In the genomic region with DNA sequence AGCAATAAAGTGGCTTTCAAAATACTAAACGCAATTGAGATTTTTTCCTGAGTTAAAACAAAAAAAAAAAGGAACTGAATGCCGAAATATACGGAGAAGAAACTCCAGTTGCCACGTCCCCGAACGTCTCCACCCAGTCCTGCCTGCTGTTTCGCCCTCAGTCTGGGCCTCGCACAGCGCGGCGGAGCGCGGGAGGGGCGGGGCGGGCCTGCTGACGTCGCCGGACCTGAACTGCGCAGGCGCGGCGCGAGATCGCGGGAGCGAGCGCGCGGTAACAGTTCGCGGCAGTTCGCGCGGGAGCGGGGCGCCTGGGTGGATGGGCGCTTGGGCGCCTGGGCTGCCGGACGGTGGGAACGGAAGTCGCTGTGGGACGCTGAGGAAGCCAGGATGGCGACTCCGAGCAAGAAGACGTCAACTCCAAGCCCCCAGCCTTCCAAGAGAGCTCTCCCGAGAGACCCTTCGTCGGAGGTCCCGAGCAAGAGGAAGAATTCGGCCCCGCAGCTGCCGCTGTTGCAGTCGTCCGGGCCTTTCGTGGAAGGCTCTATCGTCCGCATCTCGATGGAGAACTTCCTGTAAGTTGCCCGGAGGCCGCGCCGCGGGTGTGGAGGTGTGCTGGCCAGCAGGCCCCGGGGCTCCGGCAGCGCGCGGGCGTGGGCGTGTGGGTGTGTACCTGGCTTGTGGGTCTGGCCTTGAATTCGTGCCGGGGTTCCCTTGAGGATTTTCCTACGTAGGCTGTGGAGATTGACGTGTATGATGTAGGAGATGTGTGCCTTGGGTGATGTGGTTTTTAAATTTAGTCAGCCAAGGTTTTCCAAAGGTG, we compare ENCODE assay signal across 8 cellular contexts. TPM values are rescaled to one million over a fixed set of nuclear protein-coding genes. Genes with fewer than 3 reads are reported as not detected.
A peak's percentile ranks its signal among the peaks of the same experiment; 100 is the strongest.
DNase-seq lines count a peak whose midpoint lies in the region; ATAC-seq and TF ChIP-seq lines count a peak whose summit lies in the region.

A gene (plus strand): TSS at position 287 of the 820 bp plus-strand sequence. CDS start 101 bp downstream, at position 388.

- peak within 1 kb of the TSS; percentile 89 for H3K4me3 Mint-ChIP-seq in Caco-2 (ENCODE audit: unreplicated experiment)
- H3K4me3 Mint-ChIP-seq in effector memory CD8-positive, alpha-beta T cell, result peak within 1 kb of the TSS; percentile 86 to 95
- peak within 1 kb of the TSS; percentile 86 for H3K4me3 Mint-ChIP-seq in memory B cell

- H3K9me3 Mint-ChIP-seq in Caco-2 (ENCODE audit: unreplicated experiment) (no peaks in the 10 kb centered on the region), memory B cell (no peaks in the 10 kb centered on the region)
- no peaks in the 10 kb centered on the region for H3K9me3 Mint-ChIP-seq in effector memory CD8-positive, alpha-beta T cell

- H3K4me1 Mint-ChIP-seq in Caco-2 (ENCODE audit: low read depth, unreplicated experiment), result peaks cover 8% of the 10 kb centered on the region
- peaks cover 38 to 50% of the 10 kb centered on the region in 2 donors for H3K4me1 Mint-ChIP-seq in effector memory CD8-positive, alpha-beta T cell (ENCODE audit: low read depth in 2 of 2)
- H3K4me1 Mint-ChIP-seq in memory B cell, result peaks cover 34% of the 10 kb centered on the region

- intact Hi-C loops in Caco-2 (cut with micrococcal nuclease; ENCODE audit: unreplicated experiment), result no loop called here

- H3K4me1 ChIP-seq in Caco-2, result no peaks in the 10 kb centered on the region

- no peaks in the 10 kb centered on the region for H3K27me3 ChIP-seq in Caco-2 (replicated peaks; ENCODE audit: control insufficient read depth, insufficient read depth, low read length)

- TF ChIP-seq CTCF in Caco-2 (IDR thresholded peaks at IDR 0.05; ENCODE audit: insufficient read depth in 1 of 2, low read depth in 1 of 2, low read length in 1 of 2, severe bottlenecking in 1 of 2, unreplicated experiment in 1 of 2), result no peak

- DNase-seq in Caco-2 (peak; percentile 71 to 73), HUDEP-2 (lab: John Stamatoyannopoulos, UW; ENCODE audit: unreplicated experiment in 76 of 76) (peak in 74 of 76 experiments; percentile 30 to 90 (median 80)), NOMO-1 treated with dmso at 0.1 percent for 144 hours (lab: John Stamatoyannopoulos, UW; ENCODE audit: unreplicated experiment) (peak; percentile 59), memory B cell (ENCODE audit: low spot score in 2 of 2) (peak; percentile 88 to 91)
- DNase-seq in activated CD8-positive, alpha-beta memory T cell treated with anti-CD3 and anti-CD28 coated beads for 48 hours (ENCODE audit: low read depth in 2 of 3, low spot score in 2 of 3), result peak; percentile 66 to 84 (median 76)
- DNase-seq in effector memory CD8-positive, alpha-beta T cell, result peak; percentile 88 to 92 (median 92)
- peak; percentile 79 for DNase-seq in stimulated activated CD8-positive, alpha-beta memory T cell treated with anti-CD3 and anti-CD28 coated beads, Interleukin-12 subunit alpha, Interleukin-12 subunit beta, amount 100 ng/mL, for 1 hour (ENCODE audit: low read depth)

- CTCF ChIA-PET in Caco-2 (lab: Charles Lee), result no interaction called here

- H3K27me3 Mint-ChIP-seq in Caco-2 (ENCODE audit: insufficient read depth, unreplicated experiment), result no peaks in the 10 kb centered on the region
- no peaks in the 10 kb centered on the region for H3K27me3 Mint-ChIP-seq in effector memory CD8-positive, alpha-beta T cell
- no peaks in the 10 kb centered on the region for H3K27me3 Mint-ChIP-seq in memory B cell

- BruUV-seq in Caco-2 (replicated peaks; lab: Mats Ljungman, UMichigan), result TSS peak; percentile 58

- POLR2A ChIA-PET in Caco-2 (lab: Charles Lee), result no interaction called here

- peak within 1 kb of the TSS; percentile 54 for H3K4me3 ChIP-seq in Caco-2 (ENCODE audit: low read depth, low read length)

- ATAC-seq in GM21390 (IDR thresholded peaks at IDR 0.05; ENCODE audit: unreplicated experiment) (peak; percentile 76), memory B cell (ENCODE audit: low read depth) (peak; percentile 84)
- ATAC-seq in effector memory CD8-positive, alpha-beta T cell (replicated peaks), result peak; percentile 86

- peaks cover 26% of the 10 kb centered on the region for H3K36me3 Mint-ChIP-seq in Caco-2 (ENCODE audit: insufficient read depth, unreplicated experiment)
- peaks cover 8% of the 10 kb centered on the region for H3K36me3 Mint-ChIP-seq in effector memory CD8-positive, alpha-beta T cell (ENCODE audit: insufficient read depth)
- peaks cover 12% of the 10 kb centered on the region for H3K36me3 Mint-ChIP-seq in memory B cell

- H3K36me3 ChIP-seq in Caco-2 (ENCODE audit: control insufficient read depth, insufficient read depth, low read length), result no peaks in the 10 kb centered on the region

- no peaks in the 10 kb centered on the region for H3K9me3 ChIP-seq in Caco-2

- H3K27ac Mint-ChIP-seq in Caco-2 (ENCODE audit: unreplicated experiment), result peak within 1 kb of the TSS; percentile 94
- H3K27ac Mint-ChIP-seq in effector memory CD8-positive, alpha-beta T cell, result peak within 1 kb of the TSS; percentile 96 to 98
- H3K27ac Mint-ChIP-seq in memory B cell, result peak within 1 kb of the TSS; percentile 92

RNA-seq across cellular contexts. Expression of the gene that starts here (rescaled TPM):
- total RNA-seq in Caco-2 (2022), result 7.7 and 7.8 TPM in 2 replicates

Comparison
In these comparisons a context has a peak if more than half of its experiments do, and no peak if none do; other contexts are left out.
1. Peak in every context shown above with its lines: DNase-seq, ATAC-seq and H3K4me3 ChIP-seq.